In genomic region chr6:167044696-167045095, GRCh38 we compare ENCODE assay signal across 1 cellular context.
TF ChIP-seq lines count a peak whose summit lies in the region.

No MANE protein-coding gene starts in this region.

TF ChIP-seq in HepG2, 621 proteins besides CTCF, POLR2A, EP300 and RAD21:
- TF ChIP-seq RBAK (CRISPR knock-in tag; IDR thresholded peaks at IDR 0.05) (no peak), KDM6A (CRISPR knock-in tag; IDR thresholded peaks at IDR 0.05; ENCODE audit: low read depth) (no peak), KAT7 (CRISPR knock-in tag; IDR thresholded peaks at IDR 0.05; ENCODE audit: borderline replicate concordance) (no peak), AGO2 (optimal IDR thresholded peaks at IDR 0.05; ENCODE audit: low read depth, low read length) (peak; percentile 70), ZNF777 (CRISPR knock-in tag; IDR thresholded peaks at IDR 0.05) (no peak)
TF ChIP-seq in HepG2: peak in this region for 1.
